ENCODE assay signal across 1 cellular context in the genomic region with DNA sequence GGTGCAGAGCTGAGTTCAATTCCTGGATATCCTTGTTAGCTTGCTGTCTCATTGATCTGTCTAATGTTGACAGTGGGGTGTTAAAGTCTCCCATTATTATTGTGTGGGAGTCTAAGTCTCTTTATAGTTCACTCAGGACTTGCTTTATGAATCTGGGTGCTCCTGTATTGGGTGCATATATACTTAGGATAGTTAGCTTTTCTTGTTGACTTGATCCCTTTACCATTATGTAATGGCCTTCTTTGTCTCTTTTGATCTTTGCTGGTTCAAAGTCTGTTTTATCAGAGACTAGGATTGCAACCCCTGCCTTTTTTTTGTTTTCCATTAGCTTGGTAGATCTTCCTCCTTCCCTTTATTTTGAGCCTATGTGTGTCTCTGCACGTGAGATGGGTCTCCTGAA. TPM values are rescaled to one million over a fixed set of nuclear protein-coding genes. Genes with fewer than 3 reads are reported as not detected.
DNase-seq lines count a peak whose midpoint lies in the region; ATAC-seq, FAIRE-seq and TF ChIP-seq lines count a peak whose summit lies in the region.
"Not testable (repeated sequence)": the region's sequence is repeated elsewhere in the genome, so short reads cannot be mapped to it uniquely, and the experiment has no call there.

No MANE protein-coding gene starts in this region.

- ATAC-seq in HepG2 = not testable (repeated sequence)

- not testable (repeated sequence) for H3K4me2 ChIP-seq in HepG2 (ENCODE audit: low read depth, low read length)

- DNase-seq in HepG2 (ENCODE audit: low spot score) = not testable (repeated sequence)

- not testable (repeated sequence) for FAIRE-seq in HepG2 (lab: Jason Lieb, UNC)

- H3K4me1 ChIP-seq in HepG2 (ENCODE audit: insufficient read depth, low read length) = not testable (repeated sequence)

- H3K9me3 ChIP-seq in HepG2 (ENCODE audit: low read length) = not testable (repeated sequence)

- H3K27ac ChIP-seq in HepG2 (ENCODE audit: extremely low read length, insufficient read depth, low read length) = not testable (repeated sequence)

- TF ChIP-seq POLR2A in HepG2 (IDR thresholded peaks at IDR 0.05; ENCODE audit: insufficient read depth in 1 of 2, low read depth in 2 of 2, low read length in 2 of 2) = not testable (repeated sequence)

- intact Hi-C loops in HepG2 (cut with micrococcal nuclease; ENCODE audit: unreplicated experiment) = not testable (repeated sequence)

- H3K79me2 ChIP-seq in HepG2 (ENCODE audit: insufficient read depth, low read length) = not testable (repeated sequence)

- not testable (repeated sequence) for BruUV-seq in HepG2 (replicated peaks; lab: Mats Ljungman, UMichigan)

- in situ Hi-C loops in HepG2 (cut with HindIII; ENCODE audit: extremely low pct_ligation_motif_present, low pct_unique_long_range_greater_than_20kb) = not testable (repeated sequence)

- WGBS in HepG2 (ENCODE audit: low lambda C conversion rate) = 31% methylated on average over 1 of the region's 1 CpG

- H2AFZ ChIP-seq in HepG2 (ENCODE audit: low read length) = not testable (repeated sequence)

- CTCF ChIA-PET in HepG2 (lab: Yijun Ruan, JAX; ENCODE audit: low intra/inter-chr PET ratio, low total read pairs) = not testable (repeated sequence)

- not testable (repeated sequence) for H3K4me3 ChIP-seq in HepG2 (replicated peaks in 1 of 3; ENCODE audit: insufficient read depth in 1 of 3, low read depth in 2 of 3, low read length in 3 of 3)

- not testable (repeated sequence) for TF ChIP-seq RAD21 in HepG2 (CRISPR knock-in tag; IDR thresholded peaks at IDR 0.05)

- not testable (repeated sequence) for H3K9ac ChIP-seq in HepG2 (ENCODE audit: insufficient read depth, low read depth, low read length)

- TF ChIP-seq EP300 in HepG2 (IDR thresholded peaks at IDR 0.05; ENCODE audit: low read depth in 2 of 2, low read length in 2 of 2); HepG2 (CRISPR knock-in tag; IDR thresholded peaks at IDR 0.05; ENCODE audit: borderline replicate concordance): not testable (repeated sequence)

- H3K36me3 ChIP-seq in HepG2 (replicated peaks in 1 of 2; ENCODE audit: control insufficient read depth in 1 of 2, insufficient read depth in 2 of 2, low read length in 2 of 2) = not testable (repeated sequence)

- H3K27me3 ChIP-seq in HepG2 (ENCODE audit: control insufficient read depth in 1 of 2, insufficient read depth in 2 of 2, low read length in 2 of 2) = not testable (repeated sequence)

- not testable (repeated sequence) for TF ChIP-seq CTCF in HepG2 (CRISPR knock-in tag; IDR thresholded peaks at IDR 0.05)

- H4K20me1 ChIP-seq in HepG2 (ENCODE audit: insufficient read depth, low read length) = not testable (repeated sequence)

- POLR2A ChIA-PET in HepG2 (lab: Yijun Ruan, JAX) = not testable (repeated sequence)

TF ChIP-seq in HepG2, 621 proteins besides CTCF, POLR2A, EP300 and RAD21 (continues in another document):
- peak; percentile 63 for TF ChIP-seq HNF4A (CRISPR knock-in tag; IDR thresholded peaks at IDR 0.05)
- TF ChIP-seq SOX6 (IDR thresholded peaks at IDR 0.05); SOX13 (IDR thresholded peaks at IDR 0.05); FOXP1 (IDR thresholded peaks at IDR 0.05); CREM (CRISPR knock-in tag; IDR thresholded peaks at IDR 0.05): not testable (repeated sequence)
- peak; percentile 62; the same call in 1 of the 2 replicates for TF ChIP-seq SOX6 (CRISPR knock-in tag; IDR thresholded peaks at IDR 0.05)
- peak; percentile 31; the same call in 1 of the 2 replicates for TF ChIP-seq ISL2 (CRISPR knock-in tag; IDR thresholded peaks at IDR 0.05)
- TF ChIP-seq SOX13 (CRISPR knock-in tag; conservative IDR thresholded peaks at IDR 0.05 in 1 of 2, IDR thresholded peaks at IDR 0.05 in 1 of 2) = peak in 1 of 2 experiments; percentile 64; a peak in 2 of 4 replicates
- peak; percentile 58; the same call in 1 of the 2 replicates for TF ChIP-seq FOXA3 (CRISPR knock-in tag; IDR thresholded peaks at IDR 0.05)
- TF ChIP-seq GFI1 (CRISPR knock-in tag; IDR thresholded peaks at IDR 0.05; ENCODE audit: borderline replicate concordance) = peak; percentile 63; the same call in 1 of the 2 replicates
- TF ChIP-seq FOXP1 (CRISPR knock-in tag; IDR thresholded peaks at IDR 0.05) = peak; percentile 38; the same call in 1 of the 2 replicates
- TF ChIP-seq SAP130 (CRISPR knock-in tag; IDR thresholded peaks at IDR 0.05; ENCODE audit: low read depth) = peak; percentile 42; the same call in 1 of the 2 replicates
- peak; percentile 39; the same call in 1 of the 2 replicates for TF ChIP-seq NCOA2 (CRISPR knock-in tag; IDR thresholded peaks at IDR 0.05)
- peak; percentile 42; the same call in 1 of the 2 replicates for TF ChIP-seq TCF7 (IDR thresholded peaks at IDR 0.05; ENCODE audit: low read depth)
- peak; percentile 62; the same call in 1 of the 2 replicates for TF ChIP-seq GATAD2A (CRISPR knock-in tag; IDR thresholded peaks at IDR 0.05)
- TF ChIP-seq BCL6 (CRISPR knock-in tag; IDR thresholded peaks at IDR 0.05) = peak; percentile 56
- TF ChIP-seq, protein P1, sequence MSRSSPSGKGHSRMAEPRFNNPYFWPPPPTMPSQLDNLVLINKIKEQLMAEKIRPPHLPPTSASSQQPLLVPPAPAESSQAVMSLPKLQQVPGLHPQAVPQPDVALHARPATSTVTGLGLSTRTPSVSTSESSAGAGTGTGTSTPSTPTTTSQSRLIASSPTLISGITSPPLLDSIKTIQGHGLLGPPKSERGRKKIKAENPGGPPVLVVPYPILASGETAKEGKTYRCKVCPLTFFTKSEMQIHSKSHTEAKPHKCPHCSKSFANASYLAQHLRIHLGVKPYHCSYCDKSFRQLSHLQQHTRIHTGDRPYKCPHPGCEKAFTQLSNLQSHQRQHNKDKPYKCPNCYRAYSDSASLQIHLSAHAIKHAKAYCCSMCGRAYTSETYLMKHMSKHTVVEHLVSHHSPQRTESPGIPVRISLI (CRISPR knock-in tag; IDR thresholded peaks at IDR 0.05; ENCODE audit: borderline replicate concordance) = 0 out of 2 replicates have a peak, but pooled peaks have one; percentile 14
- TF ChIP-seq CREM (IDR thresholded peaks at IDR 0.05) = peak; percentile 20; the same call in 1 of the 2 replicates
- peak; percentile 75 for TF ChIP-seq ARID5B (CRISPR knock-in tag; IDR thresholded peaks at IDR 0.05)

RNA-seq across cellular contexts. Expression of gene ZXDB, which starts 21.5 kb away (rescaled TPM):
- 4.5 and 6.8 TPM in 2 replicates for total RNA-seq in HepG2 (2016; rRNA removed; fragmentation: Illumina TruSeq; extraction: Trizol)
- 0.51 and 0.53 TPM in 2 replicates for total RNA-seq in HepG2 (2016; cell fraction: cytosol; rRNA removed; fragmentation: Illumina TruSeq; extraction: Trizol; ENCODE audit: low read depth)
- 4.6 and 5.5 TPM in 2 replicates for total RNA-seq in HepG2 (2016; cell fraction: insoluble cytoplasmic fraction; rRNA removed; fragmentation: Illumina TruSeq; extraction: Trizol)
- total RNA-seq in HepG2 (2016; cell fraction: membrane; rRNA removed; fragmentation: Illumina TruSeq; extraction: Trizol) = 2.7 and 3.1 TPM in 2 replicates
- total RNA-seq in HepG2 (2016; cell fraction: nucleus; rRNA removed; fragmentation: Illumina TruSeq; extraction: Trizol) = 6.4 and 6.5 TPM in 2 replicates
- 7.5 and 9.0 TPM in 2 replicates for polyA plus RNA-seq in HepG2 (2011; rRNA removed)
- polyA plus RNA-seq in HepG2 (2011; cell fraction: cytosol; rRNA removed) = 5.0 and 6.8 TPM in 2 replicates
- polyA plus RNA-seq in HepG2 (2011; cell fraction: nucleus; rRNA removed) = 4.9 and 6.0 TPM in 2 replicates
- 4.4 and 5.9 TPM in 2 replicates for polyA plus RNA-seq in HepG2 (2012)
- polyA plus RNA-seq in HepG2 (2016; cell fraction: cytosol; fragmentation: Illumina TruSeq; extraction: Trizol; ENCODE audit: low read depth) = 0.22 and 0.31 TPM in 2 replicates
- 6.3 and 6.4 TPM in 2 replicates for polyA plus RNA-seq in HepG2 (2016; cell fraction: insoluble cytoplasmic fraction; fragmentation: Illumina TruSeq; extraction: Trizol; ENCODE audit: low read depth)
- polyA plus RNA-seq in HepG2 (2016; cell fraction: membrane; fragmentation: Illumina TruSeq; extraction: Trizol; ENCODE audit: low read depth) = 1.6 TPM in 2 replicates
- polyA plus RNA-seq in HepG2 (2016; cell fraction: nucleus; fragmentation: Illumina TruSeq; extraction: Trizol; ENCODE audit: insufficient read depth, low read depth) = 5.8 and 6.2 TPM in 2 replicates
- polyA minus RNA-seq in HepG2 (2011; rRNA and poly(A)+ RNA removed; ENCODE audit: low replicate concordance) = 20.2 and 86.4 TPM in 2 replicates
- 12.5 and 13.5 TPM in 2 replicates for polyA minus RNA-seq in HepG2 (2011; cell fraction: cytosol; rRNA and poly(A)+ RNA removed)
- 16.1 and 18.0 TPM in 2 replicates for polyA minus RNA-seq in HepG2 (2011; cell fraction: nucleus; rRNA and poly(A)+ RNA removed)
